Comparison of ENCODE assay signal across 1 cellular context in the genomic region with DNA sequence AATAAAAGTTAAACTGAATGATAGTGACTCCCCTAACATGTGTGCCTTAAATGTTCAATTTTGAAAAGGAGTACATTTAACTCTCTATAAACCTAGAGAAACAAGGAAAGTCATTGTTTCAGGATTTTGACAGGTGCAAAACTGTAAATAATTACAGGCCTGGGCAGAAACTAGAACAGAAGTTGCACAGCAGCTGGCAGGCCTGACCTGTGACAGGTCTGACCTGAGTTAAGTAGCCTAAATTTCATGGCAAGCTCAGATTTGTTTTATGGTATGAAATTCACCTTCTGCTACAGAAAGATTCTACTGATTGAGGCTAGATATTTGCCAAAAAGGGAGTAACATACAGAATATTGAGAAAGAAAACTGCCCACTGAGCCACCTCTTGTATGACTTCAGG.
TF ChIP-seq lines count a peak whose summit lies in the region.

No MANE protein-coding gene starts in this region.

TF ChIP-seq in GM12878, 131 proteins besides CTCF, POLR2A, EP300 and RAD21 (continued from another document):
- TF ChIP-seq, protein P1, sequence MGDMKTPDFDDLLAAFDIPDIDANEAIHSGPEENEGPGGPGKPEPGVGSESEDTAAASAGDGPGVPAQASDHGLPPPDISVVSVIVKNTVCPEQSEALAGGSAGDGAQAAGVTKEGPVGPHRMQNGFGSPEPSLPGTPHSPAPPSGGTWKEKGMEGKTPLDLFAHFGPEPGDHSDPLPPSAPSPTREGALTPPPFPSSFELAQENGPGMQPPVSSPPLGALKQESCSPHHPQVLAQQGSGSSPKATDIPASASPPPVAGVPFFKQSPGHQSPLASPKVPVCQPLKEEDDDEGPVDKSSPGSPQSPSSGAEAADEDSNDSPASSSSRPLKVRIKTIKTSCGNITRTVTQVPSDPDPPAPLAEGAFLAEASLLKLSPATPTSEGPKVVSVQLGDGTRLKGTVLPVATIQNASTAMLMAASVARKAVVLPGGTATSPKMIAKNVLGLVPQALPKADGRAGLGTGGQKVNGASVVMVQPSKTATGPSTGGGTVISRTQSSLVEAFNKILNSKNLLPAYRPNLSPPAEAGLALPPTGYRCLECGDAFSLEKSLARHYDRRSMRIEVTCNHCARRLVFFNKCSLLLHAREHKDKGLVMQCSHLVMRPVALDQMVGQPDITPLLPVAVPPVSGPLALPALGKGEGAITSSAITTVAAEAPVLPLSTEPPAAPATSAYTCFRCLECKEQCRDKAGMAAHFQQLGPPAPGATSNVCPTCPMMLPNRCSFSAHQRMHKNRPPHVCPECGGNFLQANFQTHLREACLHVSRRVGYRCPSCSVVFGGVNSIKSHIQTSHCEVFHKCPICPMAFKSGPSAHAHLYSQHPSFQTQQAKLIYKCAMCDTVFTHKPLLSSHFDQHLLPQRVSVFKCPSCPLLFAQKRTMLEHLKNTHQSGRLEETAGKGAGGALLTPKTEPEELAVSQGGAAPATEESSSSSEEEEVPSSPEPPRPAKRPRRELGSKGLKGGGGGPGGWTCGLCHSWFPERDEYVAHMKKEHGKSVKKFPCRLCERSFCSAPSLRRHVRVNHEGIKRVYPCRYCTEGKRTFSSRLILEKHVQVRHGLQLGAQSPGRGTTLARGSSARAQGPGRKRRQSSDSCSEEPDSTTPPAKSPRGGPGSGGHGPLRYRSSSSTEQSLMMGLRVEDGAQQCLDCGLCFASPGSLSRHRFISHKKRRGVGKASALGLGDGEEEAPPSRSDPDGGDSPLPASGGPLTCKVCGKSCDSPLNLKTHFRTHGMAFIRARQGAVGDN (IDR thresholded peaks at IDR 0.05), result no peak
- TF ChIP-seq IKZF2 (IDR thresholded peaks at IDR 0.05) (no peak), CBX5 (IDR thresholded peaks at IDR 0.05; ENCODE audit: low read depth) (no peak), NBN (IDR thresholded peaks at IDR 0.05) (no peak), ETV6 (conservative IDR thresholded peaks at IDR 0.05 in 1 of 2, IDR thresholded peaks at IDR 0.05 in 1 of 2; ENCODE audit: borderline replicate concordance in 1 of 2, low read depth in 1 of 2) (no peak), ZBED1 (IDR thresholded peaks at IDR 0.05; ENCODE audit: borderline replicate concordance) (no peak), NFXL1 (IDR thresholded peaks at IDR 0.05; ENCODE audit: borderline replicate concordance) (no peak), IKZF1 (conservative IDR thresholded peaks at IDR 0.05) (no peak), SREBF1 (IDR thresholded peaks at IDR 0.05; ENCODE audit: low read length) (no peak)
- TF ChIP-seq, protein P2, sequence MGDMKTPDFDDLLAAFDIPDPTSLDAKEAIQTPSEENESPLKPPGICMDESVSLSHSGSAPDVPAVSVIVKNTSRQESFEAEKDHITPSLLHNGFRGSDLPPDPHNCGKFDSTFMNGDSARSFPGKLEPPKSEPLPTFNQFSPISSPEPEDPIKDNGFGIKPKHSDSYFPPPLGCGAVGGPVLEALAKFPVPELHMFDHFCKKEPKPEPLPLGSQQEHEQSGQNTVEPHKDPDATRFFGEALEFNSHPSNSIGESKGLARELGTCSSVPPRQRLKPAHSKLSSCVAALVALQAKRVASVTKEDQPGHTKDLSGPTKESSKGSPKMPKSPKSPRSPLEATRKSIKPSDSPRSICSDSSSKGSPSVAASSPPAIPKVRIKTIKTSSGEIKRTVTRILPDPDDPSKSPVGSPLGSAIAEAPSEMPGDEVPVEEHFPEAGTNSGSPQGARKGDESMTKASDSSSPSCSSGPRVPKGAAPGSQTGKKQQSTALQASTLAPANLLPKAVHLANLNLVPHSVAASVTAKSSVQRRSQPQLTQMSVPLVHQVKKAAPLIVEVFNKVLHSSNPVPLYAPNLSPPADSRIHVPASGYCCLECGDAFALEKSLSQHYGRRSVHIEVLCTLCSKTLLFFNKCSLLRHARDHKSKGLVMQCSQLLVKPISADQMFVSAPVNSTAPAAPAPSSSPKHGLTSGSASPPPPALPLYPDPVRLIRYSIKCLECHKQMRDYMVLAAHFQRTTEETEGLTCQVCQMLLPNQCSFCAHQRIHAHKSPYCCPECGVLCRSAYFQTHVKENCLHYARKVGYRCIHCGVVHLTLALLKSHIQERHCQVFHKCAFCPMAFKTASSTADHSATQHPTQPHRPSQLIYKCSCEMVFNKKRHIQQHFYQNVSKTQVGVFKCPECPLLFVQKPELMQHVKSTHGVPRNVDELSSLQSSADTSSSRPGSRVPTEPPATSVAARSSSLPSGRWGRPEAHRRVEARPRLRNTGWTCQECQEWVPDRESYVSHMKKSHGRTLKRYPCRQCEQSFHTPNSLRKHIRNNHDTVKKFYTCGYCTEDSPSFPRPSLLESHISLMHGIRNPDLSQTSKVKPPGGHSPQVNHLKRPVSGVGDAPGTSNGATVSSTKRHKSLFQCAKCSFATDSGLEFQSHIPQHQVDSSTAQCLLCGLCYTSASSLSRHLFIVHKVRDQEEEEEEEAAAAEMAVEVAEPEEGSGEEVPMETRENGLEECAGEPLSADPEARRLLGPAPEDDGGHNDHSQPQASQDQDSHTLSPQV (IDR thresholded peaks at IDR 0.05), result no peak
TF ChIP-seq in GM12878: peak in this region for 0.
